13 cellular contexts compared by ENCODE assay signal in genomic region chr5:39608024-39608423, GRCh38.
DNase-seq lines count a peak whose midpoint lies in the region; ATAC-seq, FAIRE-seq and TF ChIP-seq lines count a peak whose summit lies in the region.
"Had no signal": no experiment of that assay in that cellular context is flagged by ENCODE, and none has a peak within 500 bp of the region (broad histone marks: within the 10 kb centered on the region; RNA-seq: fewer than 3 reads in every experiment).

No MANE protein-coding gene starts in this region.

- TF ChIP-seq POLR2A in GM18505 (IDR thresholded peaks at IDR 0.05; ENCODE audit: borderline replicate concordance, extremely low read depth, insufficient read depth, insufficient read length) (no peak), GM12891 (IDR thresholded peaks at IDR 0.05; ENCODE audit: low read depth, low read length) (no peak)

- intact Hi-C loops in sciatic nerve (cut with DNase I) = no loop called here

- peak; percentile 6 for DNase-seq in NAMALWA (ENCODE audit: low spot score)
- no peak for DNase-seq in sciatic nerve (ENCODE audit: low spot score)
- DNase-seq in GM12891 (ENCODE audit: insufficient read length, low spot score) = no peak
- no peak for DNase-seq in DMS53 (lab: John Stamatoyannopoulos, UW)
- DNase-seq in SKM-1 (lab: John Stamatoyannopoulos, UW; ENCODE audit: unreplicated experiment) = no peak
- DNase-seq: activated effector memory CD4-positive, alpha-beta T cell treated with anti-CD3 and anti-CD28 coated beads, Interleukin-2, amount 50 U/mL, for 16 hours; HCEC 1CT; hippocampal formation; testis; WERI-Rb-1 had no signal

- ATAC-seq in GM18505 (IDR thresholded peaks at IDR 0.05; ENCODE audit: unreplicated experiment) (peak; percentile 79), GM21529 (IDR thresholded peaks at IDR 0.05; ENCODE audit: unreplicated experiment) (peak; percentile 59), sciatic nerve (peak; percentile 93)

- no peak for FAIRE-seq in GM12891 (lab: Jason Lieb, UNC)
- FAIRE-seq: astrocyte had no signal

TF ChIP-seq in GM12891, 5 proteins besides CTCF, POLR2A, EP300 and RAD21:
- TF ChIP-seq SPI1 (IDR thresholded peaks at IDR 0.05; ENCODE audit: low read depth, low read length) = no peak
- TF ChIP-seq POLR2AphosphoS5 (IDR thresholded peaks at IDR 0.05; ENCODE audit: low read depth, low read length) = no peak
- TF ChIP-seq TAF1 (IDR thresholded peaks at IDR 0.05; ENCODE audit: low read depth, low read length) = no peak
- no peak for TF ChIP-seq POU2F2 (IDR thresholded peaks at IDR 0.05; ENCODE audit: low read depth, low read length)
- TF ChIP-seq PAX5 (IDR thresholded peaks at IDR 0.05; ENCODE audit: insufficient read depth, low read length, severe bottlenecking) = no peak
